24 cellular contexts compared by ENCODE assay signal in the genomic region with DNA sequence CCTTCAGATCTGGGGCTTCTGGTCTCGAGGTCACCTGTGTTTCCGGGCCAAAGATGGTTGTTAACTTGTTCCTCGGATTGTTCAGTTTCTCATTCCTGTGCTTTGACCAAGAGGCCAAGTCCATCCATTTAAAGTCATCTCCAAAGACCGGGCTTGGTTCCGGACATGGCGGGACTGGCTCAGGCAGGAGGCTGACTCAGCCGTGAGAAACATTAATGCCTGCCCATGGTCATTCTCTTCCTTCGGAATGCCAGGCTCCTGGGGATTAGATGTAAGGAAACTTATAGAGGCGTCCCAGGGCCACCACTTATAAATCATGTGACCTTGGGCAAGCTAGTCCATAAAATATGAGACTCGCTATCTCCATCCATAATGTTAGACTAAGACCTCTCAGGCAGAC.
"Had no signal": no experiment of that assay in that cellular context is flagged by ENCODE, and none has a peak within 500 bp of the region (broad histone marks: within the 10 kb centered on the region; RNA-seq: fewer than 3 reads in every experiment).

No MANE protein-coding gene starts in this region.

- H3K36me3 Mint-ChIP-seq: T-cell had no signal

- H3K4me1 Mint-ChIP-seq: activated B cell treated with CpG ODN at 0.5 μM for 24 hours; activated CD4-positive, alpha-beta T cell treated with anti-CD3 and anti-CD28 coated beads, Interleukin-2, amount 10 ng/mL, durations not matched to agents 24 days and 14 days; activated naive CD4-positive, alpha-beta T cell treated with anti-CD3 and anti-CD28 coated beads, Interleukin-2, amount 50 U/mL, for 24 hours had no signal

- H3K9me3 ChIP-seq: breast epithelium had no signal

- H3K27me3 Mint-ChIP-seq: activated naive CD4-positive, alpha-beta T cell treated with anti-CD3 and anti-CD28 coated beads, Interleukin-2, amount 50 U/mL, for 24 hours; T-cell had no signal

- H3K4me1 ChIP-seq: breast epithelium had no signal

- H3K36me3 ChIP-seq: breast epithelium had no signal

- H3K27ac ChIP-seq: breast epithelium had no signal

- H3K27ac Mint-ChIP-seq: activated B cell treated with CpG ODN at 0.5 μM for 24 hours; activated CD4-positive, alpha-beta T cell treated with anti-CD3 and anti-CD28 coated beads, Interleukin-2, amount 10 ng/mL, durations not matched to agents 24 days and 14 days; activated naive CD4-positive, alpha-beta T cell treated with anti-CD3 and anti-CD28 coated beads, Interleukin-2, amount 50 U/mL, for 24 hours; activated T-helper 1 cell treated with anti-CD3 and anti-CD28 coated beads, Interleukin-12 subunit alpha, Interleukin-12 subunit beta, Interleukin-2, Interleukin-4 antibody, amounts not matched to agents 30 ng/mL and 10 ng/mL and 1 ng/mL, durations not matched to agents 14 hours and 24 hours and 36 hours; T-cell had no signal

- H3K4me3 ChIP-seq: breast epithelium had no signal

- DNase-seq: activated B cell treated with CpG ODN at 0.5 μM for 24 hours; activated CD4-positive, alpha-beta T cell treated with anti-CD3 and anti-CD28 coated beads for 1 hour; activated CD4-positive, alpha-beta T cell treated with anti-CD3 and anti-CD28 coated beads, Interleukin-2, amount 10 ng/mL, durations not matched to agents 24 days and 14 days; activated CD4-positive, alpha-beta T cell treated with anti-CD3 and anti-CD28 coated beads, Interleukin-2, amount 50 U/mL, for 48 hours; activated effector memory CD4-positive, alpha-beta T cell treated with Interleukin-2 at 50 U/mL for 16 hours; activated naive CD4-positive, alpha-beta T cell; activated T-cell treated with anti-CD3 and anti-CD28 coated beads, Interleukin-2, amount 50 U/mL, for 1 hour; aorta; central memory CD4-positive, alpha-beta T cell; KG1; NCI-H1048; NCI-H146; NCI-H187 treated with DMSO at 0.1 percent for 48 hours; NCI-H2081 treated with DMSO at 0.1 percent for 48 hours; NCI-H446; NCI-H524; PC-3; SIG-M5; T-cell; T-helper 2 cell; T1000 had no signal

- H3K4me3 Mint-ChIP-seq: activated B cell treated with CpG ODN at 0.5 μM for 24 hours; activated CD4-positive, alpha-beta T cell treated with anti-CD3 and anti-CD28 coated beads, Interleukin-2, amount 10 ng/mL, durations not matched to agents 24 days and 14 days; activated naive CD4-positive, alpha-beta T cell treated with anti-CD3 and anti-CD28 coated beads, Interleukin-2, amount 50 U/mL, for 24 hours; activated T-helper 1 cell treated with anti-CD3 and anti-CD28 coated beads, Interleukin-12 subunit alpha, Interleukin-12 subunit beta, Interleukin-2, Interleukin-4 antibody, amounts not matched to agents 30 ng/mL and 10 ng/mL and 1 ng/mL, durations not matched to agents 14 hours and 24 hours and 36 hours; T-cell had no signal

- H3K9me3 Mint-ChIP-seq: activated naive CD4-positive, alpha-beta T cell treated with anti-CD3 and anti-CD28 coated beads, Interleukin-2, amount 50 U/mL, for 24 hours had no signal

- H3K27me3 ChIP-seq: breast epithelium had no signal

- ATAC-seq: PC-3, T-cell had no signal
